Comparison of ENCODE assay signal across 9 cellular contexts in genomic region chr18:48994044-48994651, GRCh38. TPM values are rescaled to one million over a fixed set of nuclear protein-coding genes. Genes with fewer than 3 reads are reported as not detected.
DNase-seq lines count a peak whose midpoint lies in the region; ATAC-seq and TF ChIP-seq lines count a peak whose summit lies in the region.
"Had no signal": no experiment of that assay in that cellular context is flagged by ENCODE, and none has a peak within 500 bp of the region (broad histone marks: within the 10 kb centered on the region; RNA-seq: fewer than 3 reads in every experiment).

No MANE protein-coding gene starts in this region.

- H3K4me3 ChIP-seq in Panc1 (ENCODE audit: low read depth in 2 of 2, low read length in 2 of 2) = no peak overlapping the region
- no peak overlapping the region for H3K4me3 ChIP-seq in sigmoid colon
- no peak overlapping the region for H3K4me3 ChIP-seq in naive thymus-derived CD4-positive, alpha-beta T cell (ENCODE audit: low read length)
- H3K4me3 ChIP-seq: cardiac muscle cell had no signal

- H3K36me3 ChIP-seq in Panc1 (ENCODE audit: control insufficient read depth, insufficient read depth, low read length) (no peaks in the 10 kb centered on the region), sigmoid colon (no peaks in the 10 kb centered on the region)
- H3K36me3 ChIP-seq in naive thymus-derived CD4-positive, alpha-beta T cell (ENCODE audit: control insufficient read depth in 2 of 3, insufficient read depth in 3 of 3, low read length in 3 of 3) = no peaks in the 10 kb centered on the region
- H3K36me3 ChIP-seq: cardiac muscle cell had no signal

- no peak overlapping the region for H3K4me3 Mint-ChIP-seq in natural killer cell
- no peak overlapping the region for H3K4me3 Mint-ChIP-seq in naive thymus-derived CD4-positive, alpha-beta T cell

- POLR2A ChIA-PET in Panc1 (lab: Charles Lee) = no interaction called here
- POLR2A ChIA-PET in naive thymus-derived CD4-positive, alpha-beta T cell (lab: Charles Lee) = no interaction called here

- no peak for TF ChIP-seq EP300 in sigmoid colon (IDR thresholded peaks at IDR 0.05)

- no TSS peak for BruUV-seq in Panc1 (replicated peaks; lab: Mats Ljungman, UMichigan)

- ATAC-seq in Panc1 = no peak
- ATAC-seq in foreskin keratinocyte = no peak
- no peak for ATAC-seq in natural killer cell
- no peak for ATAC-seq in GM18873 (IDR thresholded peaks at IDR 0.05; ENCODE audit: low FRiP score, unreplicated experiment)
- no peak for ATAC-seq in naive thymus-derived CD4-positive, alpha-beta T cell

- H3K27ac ChIP-seq in Panc1 (ENCODE audit: low read length) = peak overlapping the region; percentile 39; the same call in 1 of the 2 replicates
- peak overlapping the region; percentile 42 for H3K27ac ChIP-seq in foreskin keratinocyte
- H3K27ac ChIP-seq in sigmoid colon = peak overlapping the region; percentile 53 to 76 (median 66)
- H3K27ac ChIP-seq in naive thymus-derived CD4-positive, alpha-beta T cell (ENCODE audit: low read depth, low read length) = no peak overlapping the region
- H3K27ac ChIP-seq: cardiac muscle cell had no signal

- H3K27ac Mint-ChIP-seq in natural killer cell = no peak overlapping the region
- H3K27ac Mint-ChIP-seq in naive thymus-derived CD4-positive, alpha-beta T cell = peak overlapping the region in 4 of 9 donors; percentile 58 to 88 (median 76)

- H3K4me1 ChIP-seq in Panc1 (ENCODE audit: control insufficient read depth, insufficient read depth, low read length) (peaks cover 64% of the 10 kb centered on the region), foreskin keratinocyte (peaks cover 22% of the 10 kb centered on the region), sigmoid colon (peaks cover 0 to 67% (median 43%) of the 10 kb centered on the region in 4 donors)
- H3K4me1 ChIP-seq in naive thymus-derived CD4-positive, alpha-beta T cell (ENCODE audit: control insufficient read depth in 2 of 2, insufficient read depth in 2 of 2, low read length in 2 of 2) = peaks cover 7 to 17% of the 10 kb centered on the region in 2 donors

- CTCF ChIA-PET in Panc1 (lab: Charles Lee) = no interaction called here
- CTCF ChIA-PET in naive thymus-derived CD4-positive, alpha-beta T cell (lab: Charles Lee) = no interaction called here

- peaks cover 0 to 13% of the 10 kb centered on the region in 2 donors for H3K27me3 Mint-ChIP-seq in natural killer cell (ENCODE audit: low read depth in 2 of 2)
- peaks cover 0 to 14% (median 0%) of the 10 kb centered on the region in 5 donors for H3K27me3 Mint-ChIP-seq in naive thymus-derived CD4-positive, alpha-beta T cell

- TF ChIP-seq POLR2A in sigmoid colon (IDR thresholded peaks at IDR 0.05) = no peak

- TF ChIP-seq CTCF in Panc1 (IDR thresholded peaks at IDR 0.05) (no peak), foreskin keratinocyte (conservative IDR thresholded peaks at IDR 0.05) (no peak), sigmoid colon (IDR thresholded peaks at IDR 0.05) (no peak), natural killer cell (IDR thresholded peaks at IDR 0.05) (no peak)

- in situ Hi-C loops in Caki2 (cut with HindIII; ENCODE audit: low pct_unique_long_range_greater_than_20kb, low sequenced_read_pairs) (no loop called here), Panc1 (cut with HindIII; ENCODE audit: low pct_unique_long_range_greater_than_20kb, low sequenced_read_pairs) (no loop called here)

- 41 to 56% methylated on average over 15 of the region's 15 CpGs for WGBS in sigmoid colon, 2 donors

- H3K36me3 Mint-ChIP-seq in natural killer cell = no peaks in the 10 kb centered on the region
- H3K36me3 Mint-ChIP-seq in naive thymus-derived CD4-positive, alpha-beta T cell = no peaks in the 10 kb centered on the region

- no peaks in the 10 kb centered on the region for H3K9me3 Mint-ChIP-seq in natural killer cell
- no peaks in the 10 kb centered on the region for H3K9me3 Mint-ChIP-seq in naive thymus-derived CD4-positive, alpha-beta T cell

- peaks cover 16 to 31% of the 10 kb centered on the region in 2 donors for H3K4me1 Mint-ChIP-seq in natural killer cell
- H3K4me1 Mint-ChIP-seq in naive thymus-derived CD4-positive, alpha-beta T cell = peaks cover 9 to 26% (median 17%) of the 10 kb centered on the region in 7 donors

- H3K27me3 ChIP-seq in Panc1 (ENCODE audit: control insufficient read depth, insufficient read depth, low read length) (no peaks in the 10 kb centered on the region), foreskin keratinocyte (no peaks in the 10 kb centered on the region), sigmoid colon (no peaks in the 10 kb centered on the region)
- H3K27me3 ChIP-seq in naive thymus-derived CD4-positive, alpha-beta T cell (ENCODE audit: control insufficient read depth in 2 of 2, insufficient read depth in 2 of 2, low read length in 2 of 2) = no peaks in the 10 kb centered on the region
- H3K27me3 ChIP-seq: cardiac muscle cell had no signal

- H3K9me3 ChIP-seq in Panc1 (ENCODE audit: control insufficient read depth, insufficient read depth, low read depth, low read length) (no peaks in the 10 kb centered on the region), sigmoid colon (no peaks in the 10 kb centered on the region)
- no peaks in the 10 kb centered on the region for H3K9me3 ChIP-seq in naive thymus-derived CD4-positive, alpha-beta T cell (ENCODE audit: control insufficient read depth in 2 of 3, low read length in 3 of 3)

- intact Hi-C loops in Panc1 (cut with micrococcal nuclease; ENCODE audit: unreplicated experiment) (no loop called here), sigmoid colon (cut with DNase I) (no loop called here), natural killer cell (cut with micrococcal nuclease) (no loop called here)
- intact Hi-C loops in naive thymus-derived CD4-positive, alpha-beta T cell (cut with micrococcal nuclease) = no loop called here

- peak; percentile 81 for DNase-seq in Caki2 (ENCODE audit: low read depth)
- no peak for DNase-seq in Panc1 (ENCODE audit: low read depth, low spot score)
- DNase-seq in foreskin keratinocyte = no peak
- no peak for DNase-seq in sigmoid colon
- no peak for DNase-seq in natural killer cell
- DNase-seq in naive thymus-derived CD4-positive, alpha-beta T cell = no peak
- no peak for DNase-seq in NCI-H1417 treated with DMSO at 0.1 percent for 48 hours (lab: John Stamatoyannopoulos, UW)

RNA-seq across cellular contexts. Expression of gene SMAD7, which starts 43.4 kb away (rescaled TPM):
- 38.0 and 50.2 TPM in 2 replicates for total RNA-seq in Caki2 (2014; rRNA removed; shearing (Covaris generic); ENCODE audit: low replicate concordance)
- total RNA-seq in Panc1 (2021; ENCODE audit: unreplicated experiment) = 21.3 TPM
- polyA plus RNA-seq in Panc1 (2012; ENCODE audit: insufficient read length) = 14.5 TPM
- total RNA-seq in foreskin keratinocyte = 7.2 and 10.5 TPM in 2 replicates
- polyA plus RNA-seq in foreskin keratinocyte = 4.3 and 5.2 TPM in 2 replicates
- 10 to 100 TPM; 13.2 to 29.1 (median 21.5) TPM for total RNA-seq in sigmoid colon
- polyA plus RNA-seq in sigmoid colon = 10 to 100 TPM; 16.8 to 19.0 (median 18.3) TPM
- 100 to 1,000 TPM; 127 to 204 (median 182) TPM for total RNA-seq in natural killer cell
- 10 to 100 TPM; 21.2 to 79.4 (median 30.1) TPM for total RNA-seq in naive thymus-derived CD4-positive, alpha-beta T cell
- polyA plus RNA-seq in naive thymus-derived CD4-positive, alpha-beta T cell = 1 to 10 TPM; 5.3 to 6.5 TPM
